Comparison of ENCODE assay signal across 16 cellular contexts in genomic region chr5:95720094-95720793, GRCh38. TPM values are rescaled to one million over a fixed set of nuclear protein-coding genes. Genes with fewer than 3 reads are reported as not detected.
DNase-seq lines count a peak whose midpoint lies in the region; ATAC-seq, FAIRE-seq and TF ChIP-seq lines count a peak whose summit lies in the region.
"Had no signal": no experiment of that assay in that cellular context is flagged by ENCODE, and none has a peak within 500 bp of the region (broad histone marks: within the 10 kb centered on the region; RNA-seq: fewer than 3 reads in every experiment).

No MANE protein-coding gene starts in this region.

- POLR2A ChIA-PET in HEK293 (lab: Yijun Ruan, JAX) = no interaction called here

- peak in 1 of 61 donors; percentile 21 for DNase-seq in caudate nucleus (lab: John Stamatoyannopoulos, UW)
- no peak for DNase-seq in left lung
- peak; percentile 57 for DNase-seq in small intestine
- DNase-seq in activated CD4-positive, alpha-beta T cell treated with anti-CD3 and anti-CD28 coated beads, Interleukin-2, amount 50 U/mL, for 4 hours = no peak
- DNase-seq in stimulated activated naive CD4-positive, alpha-beta T cell treated with Interleukin-2 at 50 U/mL for 16 hours (lab: John Stamatoyannopoulos, UW) = no peak
- DNase-seq: activated CD4-positive, alpha-beta T cell treated with anti-CD3 and anti-CD28 coated beads, Interleukin-2, amount 10 ng/mL, durations not matched to agents 7 days and 5 days; activated T-cell treated with anti-CD3 and anti-CD28 coated beads, Interleukin-2, amount 50 U/mL, for 48 hours; Karpas-422; NCI-H1436 treated with DMSO at 0.1 percent for 48 hours; PC-9; T-helper 2 cell had no signal

- H3K4me3 ChIP-seq in HEK293 (ENCODE audit: low read depth, low read length) (no peak overlapping the region), left lung (no peak overlapping the region), small intestine (ENCODE audit: low read depth in 1 of 2, low read length in 2 of 2) (no peak overlapping the region)
- H3K4me3 ChIP-seq: BLaER1, PC-9 had no signal

- FAIRE-seq in small intestine (lab: Jason Lieb, UNC) = peak; percentile 10
- FAIRE-seq: GM12892 had no signal

- H3K27ac ChIP-seq in HEK293 (ENCODE audit: extremely low read depth, low read depth, low read length) = no peak overlapping the region
- peak overlapping the region; percentile 52 for H3K27ac ChIP-seq in caudate nucleus (ENCODE audit: low read depth, low read length)
- H3K27ac ChIP-seq in left lung = no peak overlapping the region
- H3K27ac ChIP-seq in small intestine (ENCODE audit: low read depth in 1 of 2, low read length in 1 of 2) = peak overlapping the region in 1 of 2 donors; percentile 68
- H3K27ac ChIP-seq: BLaER1, PC-9 had no signal

- no peak for TF ChIP-seq CTCF in HEK293 (tag by site-specific recombination; IDR thresholded peaks at IDR 0.05)
- TF ChIP-seq CTCF in left lung (IDR thresholded peaks at IDR 0.05) = no peak

- H3K36me3 ChIP-seq in HEK293 (ENCODE audit: control insufficient read depth in 2 of 2, insufficient read depth in 1 of 2, low read length in 2 of 2) = no peaks in the 10 kb centered on the region
- H3K36me3 ChIP-seq in left lung = no peaks in the 10 kb centered on the region
- H3K36me3 ChIP-seq in small intestine (ENCODE audit: control insufficient read depth in 2 of 2, insufficient read depth in 2 of 2, low read length in 2 of 2) = no peaks in the 10 kb centered on the region

- no peaks in the 10 kb centered on the region for H3K27me3 ChIP-seq in left lung
- no peaks in the 10 kb centered on the region for H3K27me3 ChIP-seq in small intestine (ENCODE audit: control insufficient read depth in 2 of 2, insufficient read depth in 2 of 2, low read length in 2 of 2)
- H3K27me3 ChIP-seq: BLaER1 had no signal

- CTCF ChIA-PET in HEK293 (lab: Yijun Ruan, JAX) = interaction anchor here (0.6 kb wide), 1 partner anchor 123 kb away, joined by 3 read pairs; no protein-coding TSS in a partner anchor

- ATAC-seq in left lung (peak; percentile 76), HG02610 (IDR thresholded peaks at IDR 0.05; ENCODE audit: unreplicated experiment) (no peak), HG02973 (IDR thresholded peaks at IDR 0.05; ENCODE audit: unreplicated experiment) (no peak)

- H3K9me3 ChIP-seq in HEK293 (ENCODE audit: control insufficient read depth, insufficient read depth, low read depth, low read length) (no peaks in the 10 kb centered on the region), left lung (no peaks in the 10 kb centered on the region), small intestine (ENCODE audit: control insufficient read depth, low read depth) (no peaks in the 10 kb centered on the region)
- H3K9me3 ChIP-seq: BLaER1 had no signal

- H3K4me1 ChIP-seq in HEK293 (ENCODE audit: control insufficient read depth, insufficient read depth, low read length) (peaks cover 3% of the 10 kb centered on the region; the same call in 1 of the 2 replicates), left lung (peaks cover 4 to 6% of the 10 kb centered on the region in 2 donors), small intestine (ENCODE audit: control insufficient read depth in 2 of 2, insufficient read depth in 1 of 2, low read depth in 1 of 2, low read length in 1 of 2) (peaks cover 2 to 5% of the 10 kb centered on the region in 2 donors)

- intact Hi-C loops in left lung (cut with DNase I) = no loop called here

- WGBS in small intestine, 3 donors = 48 to 49% (median 49%) methylated on average over 3 of the region's 3 CpGs

TF ChIP-seq in HEK293, 187 proteins besides CTCF, POLR2A, EP300 and RAD21:
- TF ChIP-seq PRDM10 (tag by site-specific recombination; IDR thresholded peaks at IDR 0.05) (peak; percentile 38; the same call in 1 of the 2 replicates), FEZF1 (tag by site-specific recombination; IDR thresholded peaks at IDR 0.05) (no peak)

RNA-seq across cellular contexts. Expression of gene RHOBTB3, which starts 10.9 kb away (rescaled TPM):
- total RNA-seq in left lung = 10 to 100 TPM; 26.5 to 93.0 TPM
- polyA plus RNA-seq in small intestine = 10 to 100 TPM in 1 of 3 donors, 1 to 10 TPM in 2; 5.8 to 16.2 (median 8.1) TPM

RNA-seq across cellular contexts. Expression of gene SPATA9, which starts 37.5 kb away (rescaled TPM):
- under 1 TPM; 0.31 to 0.52 TPM for total RNA-seq in left lung
- polyA plus RNA-seq in small intestine = under 1 TPM in 1 of 3 donors, not detected in 2; 0.24 TPM
- total RNA-seq: activated CD4-positive, alpha-beta T cell treated with anti-CD3 and anti-CD28 coated beads, Interleukin-2, amount 10 ng/mL, durations not matched to agents 7 days and 5 days had no signal
